ENCODE assay signal across 2 cellular contexts in genomic region chr1:17136936-17137335, GRCh38.
TF ChIP-seq lines count a peak whose summit lies in the region.

No MANE protein-coding gene starts in this region.

TF ChIP-seq in WTC11, 78 proteins besides CTCF, POLR2A, EP300 and RAD21 (continued from another document and continues in another):
- TF ChIP-seq ZNF425 (CRISPR knock-in tag; conservative IDR thresholded peaks at IDR 0.05) (no peak), E2F4 (CRISPR knock-in tag; IDR thresholded peaks at IDR 0.05; ENCODE audit: borderline replicate concordance, low read depth) (no peak), AR (CRISPR knock-in tag; IDR thresholded peaks at IDR 0.05) (no peak), ZNF423 (CRISPR knock-in tag; IDR thresholded peaks at IDR 0.05) (no peak), JUN (CRISPR knock-in tag; IDR thresholded peaks at IDR 0.05) (no peak), USF2 (CRISPR knock-in tag; IDR thresholded peaks at IDR 0.05) (no peak), ATF2 (CRISPR knock-in tag; IDR thresholded peaks at IDR 0.05; ENCODE audit: borderline replicate concordance, low read depth) (no peak), SP1 (CRISPR knock-in tag; conservative IDR thresholded peaks at IDR 0.05) (no peak), FOXP4 (CRISPR knock-in tag; IDR thresholded peaks at IDR 0.05) (no peak), USF1 (CRISPR knock-in tag; IDR thresholded peaks at IDR 0.05) (no peak)

TF ChIP-seq in HepG2, 621 proteins besides CTCF, POLR2A, EP300 and RAD21 (continued from another document):
- TF ChIP-seq SNAPC5 (CRISPR knock-in tag; IDR thresholded peaks at IDR 0.05; ENCODE audit: borderline replicate concordance) = no peak
- TF ChIP-seq ZBTB3 (CRISPR knock-in tag; IDR thresholded peaks at IDR 0.05; ENCODE audit: borderline replicate concordance, low read depth) = no peak
- no peak for TF ChIP-seq ATF1 (CRISPR knock-in tag; IDR thresholded peaks at IDR 0.05)
- no peak for TF ChIP-seq RFX3 (CRISPR knock-in tag; IDR thresholded peaks at IDR 0.05)
- TF ChIP-seq ZNF672 (CRISPR knock-in tag; IDR thresholded peaks at IDR 0.05) = no peak
- no peak for TF ChIP-seq ELF3 (CRISPR knock-in tag; IDR thresholded peaks at IDR 0.05)
- TF ChIP-seq NFYB (CRISPR knock-in tag; IDR thresholded peaks at IDR 0.05) = no peak
- no peak for TF ChIP-seq SRSF9 (IDR thresholded peaks at IDR 0.05; ENCODE audit: borderline replicate concordance, insufficient read depth, low read depth, low read length, poor library complexity, severe bottlenecking)
- TF ChIP-seq SOX5 (CRISPR knock-in tag; IDR thresholded peaks at IDR 0.05; ENCODE audit: borderline replicate concordance) = no peak
- TF ChIP-seq MZF1 (CRISPR knock-in tag; IDR thresholded peaks at IDR 0.05; ENCODE audit: borderline replicate concordance) = no peak
- no peak for TF ChIP-seq TGIF2 (CRISPR knock-in tag; IDR thresholded peaks at IDR 0.05)
- no peak for TF ChIP-seq ZKSCAN1 (IDR thresholded peaks at IDR 0.05; ENCODE audit: low read length)
- TF ChIP-seq ZEB1 (IDR thresholded peaks at IDR 0.05; ENCODE audit: insufficient replicate concordance, low read depth) = no peak
